Comparison of ENCODE assay signal across 25 cellular contexts in the genomic region with DNA sequence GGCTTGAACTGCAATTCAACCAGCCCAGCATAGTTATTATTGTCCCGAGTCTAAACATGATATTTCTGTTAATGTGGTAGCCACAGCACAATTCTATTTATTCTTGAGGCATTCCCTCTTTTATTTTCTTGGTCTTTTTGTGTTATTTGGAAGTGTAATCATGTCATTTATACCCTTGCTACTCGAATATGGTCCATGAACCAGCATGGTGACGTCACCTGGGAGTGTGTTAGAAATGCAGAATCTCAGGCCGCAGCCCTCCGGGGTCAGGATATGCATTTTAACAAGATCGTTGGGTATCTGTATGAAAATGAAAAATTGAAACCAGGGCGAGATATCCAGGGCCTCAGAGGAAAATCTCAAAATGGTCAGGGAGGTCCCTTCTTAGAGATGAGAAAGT.
"Had no signal": no experiment of that assay in that cellular context is flagged by ENCODE, and none has a peak within 500 bp of the region (broad histone marks: within the 10 kb centered on the region; RNA-seq: fewer than 3 reads in every experiment).

No MANE protein-coding gene starts in this region.

- H2AFZ ChIP-seq: hepatocyte had no signal

- H3K36me3 Mint-ChIP-seq: immature natural killer cell, mesothelial cell of epicardium, naive B cell had no signal

- H3K27ac Mint-ChIP-seq: dendritic cell treated with granulocyte-macrophage colony-stimulating factor and Interleukin-4, amounts not matched to agents 40 ng/mL and 50 ng/mL, for 4 days; effector memory CD8-positive, alpha-beta T cell; endodermal cell; immature natural killer cell; mesothelial cell of epicardium; naive B cell had no signal

- H3K4me1 Mint-ChIP-seq: immature natural killer cell, naive B cell had no signal

- DNase-seq: cortex of kidney; effector CD8-positive, alpha-beta T cell; effector memory CD8-positive, alpha-beta T cell; endodermal cell; foreskin keratinocyte; heart left ventricle; hypothalamus; immature natural killer cell; left cardiac atrium; left lung; left ventricle myocardium superior; lower lobe of right lung; mesenchymal stem cell; mucosa of descending colon; naive B cell had no signal

- H3K4me3 Mint-ChIP-seq: dendritic cell treated with granulocyte-macrophage colony-stimulating factor and Interleukin-4, amounts not matched to agents 40 ng/mL and 50 ng/mL, for 4 days; effector memory CD8-positive, alpha-beta T cell; endodermal cell; immature natural killer cell; mesothelial cell of epicardium; naive B cell had no signal

- H3K79me2 ChIP-seq: hepatocyte had no signal

- H3K36me3 ChIP-seq: esophagus muscularis mucosa, gastroesophageal sphincter, left lung, lower lobe of right lung had no signal

- ATAC-seq: effector memory CD8-positive, alpha-beta T cell; foreskin keratinocyte; gastroesophageal sphincter; left cardiac atrium; left ventricle myocardium superior; lower lobe of right lung; mucosa of descending colon had no signal

- FAIRE-seq: colon, endometrium, endothelial cell of umbilical vein, frontal cortex, keratinocyte had no signal

- H3K27me3 ChIP-seq: esophagus muscularis mucosa, gastroesophageal sphincter, heart left ventricle, left lung had no signal

- H3K27me3 Mint-ChIP-seq: dendritic cell treated with granulocyte-macrophage colony-stimulating factor and Interleukin-4, amounts not matched to agents 40 ng/mL and 50 ng/mL, for 4 days had no signal

- H3K9me3 Mint-ChIP-seq: dendritic cell treated with granulocyte-macrophage colony-stimulating factor and Interleukin-4, amounts not matched to agents 40 ng/mL and 50 ng/mL, for 4 days; endodermal cell; mesothelial cell of epicardium had no signal

- H3K4me1 ChIP-seq: foreskin keratinocyte had no signal

- H3K4me3 ChIP-seq: esophagus muscularis mucosa, gastroesophageal sphincter, heart left ventricle, hepatocyte, left lung, lower lobe of right lung, mucosa of descending colon had no signal

- H3K27ac ChIP-seq: esophagus muscularis mucosa, foreskin keratinocyte, gastroesophageal sphincter, heart left ventricle, hepatocyte, left lung, lower lobe of right lung had no signal

- H3K4me2 ChIP-seq: hepatocyte had no signal

- H3K9me3 ChIP-seq: esophagus muscularis mucosa, gastroesophageal sphincter, heart left ventricle, left lung, lower lobe of right lung, mucosa of descending colon had no signal
